ENCODE assay signal across 19 cellular contexts in the genomic region with DNA sequence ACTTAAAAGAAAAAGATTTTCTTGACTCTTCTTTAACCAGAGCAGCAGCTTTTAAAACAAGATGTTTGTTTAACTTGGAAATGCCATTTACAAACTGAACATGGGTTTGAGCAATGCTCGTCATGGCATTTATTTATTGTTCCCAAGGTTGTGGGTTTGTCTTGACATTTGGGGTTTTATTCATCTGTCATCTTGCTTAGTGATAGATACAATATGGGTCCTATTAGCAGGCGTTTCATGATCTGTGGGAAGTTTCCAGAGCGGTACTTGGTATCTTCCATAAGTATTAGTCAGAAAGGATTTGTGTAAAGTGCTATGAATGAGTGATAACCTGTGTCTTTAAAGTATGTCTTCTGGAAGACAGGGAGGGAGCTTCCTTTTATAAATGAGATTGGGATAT. TPM values are rescaled to one million over a fixed set of nuclear protein-coding genes. Genes with fewer than 3 reads are reported as not detected.
DNase-seq lines count a peak whose midpoint lies in the region; ATAC-seq, FAIRE-seq and TF ChIP-seq lines count a peak whose summit lies in the region.
"Had no signal": no experiment of that assay in that cellular context is flagged by ENCODE, and none has a peak within 500 bp of the region (broad histone marks: within the 10 kb centered on the region; RNA-seq: fewer than 3 reads in every experiment).

No MANE protein-coding gene starts in this region.

- no peaks in the 10 kb centered on the region for H3K4me1 ChIP-seq in adipocyte (ENCODE audit: control insufficient read depth, insufficient read depth, low read length)

- H3K36me3 ChIP-seq in adipocyte (ENCODE audit: control insufficient read depth, insufficient read depth, low read length, severe bottlenecking) = no peaks in the 10 kb centered on the region
- H3K36me3 ChIP-seq: MG63 had no signal

- DNase-seq in AG09319 (ENCODE audit: extremely low read depth, low read depth) = peak; percentile 30
- no peak for DNase-seq in GM12891 (ENCODE audit: insufficient read length, low spot score)
- peak; percentile 54 for DNase-seq in adipocyte (ENCODE audit: low read depth)
- DNase-seq in fibroblast of villous mesenchyme (ENCODE audit: low read depth) = peak; percentile 75
- DNase-seq: CD8-positive, alpha-beta memory T cell; GF-D8; MG63; NCI-H1092; NCI-H146; NCI-H2081; NCI-H510A; NCI-H82; PC-9 had no signal

- H3K9ac ChIP-seq in adipocyte (ENCODE audit: low read length) = no peak overlapping the region
- H3K9ac ChIP-seq: BLaER1 treated with 17β-estradiol and CSF1 and Interleukin-3, amounts not matched to agents 10 nM and 100 nM; KMS-11 had no signal

- peaks cover 7% of the 10 kb centered on the region for H3K9me3 ChIP-seq in adipocyte (ENCODE audit: control insufficient read depth, low read length)
- H3K9me3 ChIP-seq: MG63 had no signal

- no peak for TF ChIP-seq POLR2A in GM12891 (IDR thresholded peaks at IDR 0.05; ENCODE audit: low read depth, low read length)

- no peak for ATAC-seq in HG03039 (IDR thresholded peaks at IDR 0.05; ENCODE audit: unreplicated experiment)
- no peak for ATAC-seq in activated CD4-positive, CD25-positive, alpha-beta regulatory T cell treated with anti-CD3 and anti-CD28 coated beads, Interleukin-2, amount 50 U/mL, for 24 hours
- ATAC-seq in HG02870 (IDR thresholded peaks at IDR 0.05; ENCODE audit: unreplicated experiment) = no peak
- ATAC-seq: GM23338 had no signal

- no peaks in the 10 kb centered on the region for H3K27me3 ChIP-seq in adipocyte (replicated peaks; ENCODE audit: control insufficient read depth, insufficient read depth, low read length)
- H3K27me3 ChIP-seq: BLaER1 treated with 17β-estradiol and CSF1 and Interleukin-3, amounts not matched to agents 10 nM and 100 nM; MG63 had no signal

- FAIRE-seq in GM12891 (lab: Jason Lieb, UNC) = peak; percentile 41

- TF ChIP-seq CTCF in AG09319 (IDR thresholded peaks at IDR 0.05; ENCODE audit: low read depth, low read length) (no peak), fibroblast of villous mesenchyme (IDR thresholded peaks at IDR 0.05; ENCODE audit: insufficient read depth, low read depth, low read length) (no peak)

- no peak overlapping the region for H3K4me3 ChIP-seq in adipocyte (ENCODE audit: low read length)
- H3K4me3 ChIP-seq in fibroblast of villous mesenchyme (ENCODE audit: low read depth, low read length) = no peak overlapping the region
- H3K4me3 ChIP-seq: BLaER1 treated with 17β-estradiol and CSF1 and Interleukin-3, amounts not matched to agents 10 nM and 100 nM; GM23338; MG63; PC-9 had no signal

TF ChIP-seq in GM12891, 5 proteins besides CTCF, POLR2A, EP300 and RAD21:
- TF ChIP-seq TAF1 (IDR thresholded peaks at IDR 0.05; ENCODE audit: low read depth, low read length) (no peak), SPI1 (IDR thresholded peaks at IDR 0.05; ENCODE audit: low read depth, low read length) (no peak), POU2F2 (IDR thresholded peaks at IDR 0.05; ENCODE audit: low read depth, low read length) (no peak), PAX5 (IDR thresholded peaks at IDR 0.05; ENCODE audit: insufficient read depth, low read length, severe bottlenecking) (no peak)

RNA-seq across cellular contexts. Expression of a gene that starts 29.9 kb away (rescaled TPM):
- 27.6 TPM for polyA plus RNA-seq in GM12891 (2012; ENCODE audit: low read depth, missing spikeins)
- 64.7 and 109 TPM in 2 replicates for total RNA-seq in fibroblast of villous mesenchyme
